Comparison of ENCODE assay signal across 9 cellular contexts in the genomic region with DNA sequence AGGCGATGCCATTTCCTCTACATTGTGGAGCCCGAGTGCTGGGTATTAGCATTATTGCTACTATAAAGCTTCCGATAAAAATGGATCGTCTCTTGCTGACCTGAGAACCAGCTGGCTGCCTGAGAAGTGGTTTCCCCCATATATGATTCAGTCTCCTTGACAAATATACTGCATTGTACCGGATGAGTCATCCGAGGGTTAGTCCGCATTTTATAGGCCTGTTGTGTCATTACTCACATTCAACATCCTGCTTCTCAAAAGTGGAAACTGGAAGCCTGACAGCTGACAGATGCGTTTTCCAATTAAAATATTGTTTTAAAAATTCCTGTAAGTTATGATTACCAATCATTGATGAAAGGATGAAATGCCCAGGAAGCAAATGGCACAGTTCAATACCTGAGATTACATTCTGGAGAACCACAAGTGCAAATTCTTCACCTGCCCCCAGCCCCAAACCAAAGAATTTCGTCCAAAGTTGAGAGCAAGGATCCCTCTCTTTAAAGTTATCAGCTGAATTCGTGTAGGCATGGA.
DNase-seq lines count a peak whose midpoint lies in the region; ATAC-seq and TF ChIP-seq lines count a peak whose summit lies in the region.
"Had no signal": no experiment of that assay in that cellular context is flagged by ENCODE, and none has a peak within 500 bp of the region (broad histone marks: within the 10 kb centered on the region; RNA-seq: fewer than 3 reads in every experiment).

No MANE protein-coding gene starts in this region.

- H3K4me2 ChIP-seq in Karpas-422 (ENCODE audit: low read depth, low read length, poor library complexity, severe bottlenecking) (no peak overlapping the region), SU-DHL-6 (ENCODE audit: low read depth, low read length, poor library complexity, severe bottlenecking) (peak overlapping the region; percentile 84), smooth muscle cell (peak overlapping the region; percentile 86)

- H3F3A ChIP-seq in SU-DHL-6 (ENCODE audit: insufficient read depth) (peaks cover 82% of the 10 kb centered on the region), smooth muscle cell (ENCODE audit: low read depth) (peaks cover 25% of the 10 kb centered on the region)

- H3K4me1 ChIP-seq in Karpas-422 (ENCODE audit: low read length): peaks cover 73% of the 10 kb centered on the region
- H3K4me1 ChIP-seq in smooth muscle cell (ENCODE audit: low read depth): peaks cover 50% of the 10 kb centered on the region

- TF ChIP-seq CTCF in SU-DHL-6 (IDR thresholded peaks at IDR 0.05; ENCODE audit: insufficient read depth, low read length, poor library complexity, severe bottlenecking) (no peak), fibroblast of pulmonary artery (IDR thresholded peaks at IDR 0.05; ENCODE audit: low read length, missing control alignments) (no peak), smooth muscle cell (IDR thresholded peaks at IDR 0.05; ENCODE audit: borderline replicate concordance, insufficient read depth, poor library complexity, severe bottlenecking) (no peak)

- H3K36me3 ChIP-seq in Karpas-422 (ENCODE audit: insufficient read depth, low read length) (no peaks in the 10 kb centered on the region), SU-DHL-6 (ENCODE audit: low read length) (no peaks in the 10 kb centered on the region), smooth muscle cell (ENCODE audit: low read depth) (no peaks in the 10 kb centered on the region)
- H3K36me3 ChIP-seq: right lobe of liver had no signal

- 7% methylated on average over 10 of the region's 10 CpGs for WGBS in smooth muscle cell (ENCODE audit: low lambda C conversion rate)

- no peaks in the 10 kb centered on the region for H3K79me2 ChIP-seq in Karpas-422 (ENCODE audit: low read length)
- peaks cover 87% of the 10 kb centered on the region for H3K79me2 ChIP-seq in SU-DHL-6 (ENCODE audit: insufficient read depth, low read length)
- peaks cover 80% of the 10 kb centered on the region for H3K79me2 ChIP-seq in smooth muscle cell (ENCODE audit: low read depth)

- H2AFZ ChIP-seq in Karpas-422 (ENCODE audit: low read length) (no peak overlapping the region), SU-DHL-6 (ENCODE audit: low read depth, low read length, severe bottlenecking) (no peak overlapping the region), smooth muscle cell (ENCODE audit: low read depth) (no peak overlapping the region)

- no peak overlapping the region for H3K27ac ChIP-seq in Karpas-422 (ENCODE audit: low read length)
- peak overlapping the region; percentile 93 for H3K27ac ChIP-seq in SU-DHL-6 (ENCODE audit: low read depth, low read length)
- H3K27ac ChIP-seq in smooth muscle cell (ENCODE audit: low read depth): peak overlapping the region; percentile 96

- H3K9me2 ChIP-seq in Karpas-422 (replicated peaks; ENCODE audit: insufficient read depth, low read length) (no peaks in the 10 kb centered on the region), SU-DHL-6 (replicated peaks; ENCODE audit: insufficient read depth, low read length) (no peaks in the 10 kb centered on the region)

- H4K20me1 ChIP-seq in Karpas-422 (ENCODE audit: insufficient read depth, low read depth, low read length): peaks cover 70% of the 10 kb centered on the region
- no peaks in the 10 kb centered on the region for H4K20me1 ChIP-seq in SU-DHL-6 (ENCODE audit: low read depth, low read length)
- peaks cover 63% of the 10 kb centered on the region for H4K20me1 ChIP-seq in smooth muscle cell (ENCODE audit: low read depth)

- H3K27me3 ChIP-seq in Karpas-422 (ENCODE audit: low read length): no peaks in the 10 kb centered on the region
- no peaks in the 10 kb centered on the region for H3K27me3 ChIP-seq in SU-DHL-6 (ENCODE audit: low read length)
- H3K27me3 ChIP-seq in smooth muscle cell (ENCODE audit: low read depth): no peaks in the 10 kb centered on the region
- H3K27me3 ChIP-seq: right lobe of liver had no signal

- H3K4me3 ChIP-seq in Karpas-422 (ENCODE audit: low read length): no peak overlapping the region
- peak overlapping the region; percentile 63 for H3K4me3 ChIP-seq in SU-DHL-6 (ENCODE audit: insufficient read depth, low read length, poor library complexity, severe bottlenecking)
- H3K4me3 ChIP-seq in fibroblast of pulmonary artery (replicated peaks; ENCODE audit: low read depth, low read length): peak overlapping the region; percentile 30
- peak overlapping the region; percentile 33 for H3K4me3 ChIP-seq in smooth muscle cell
- H3K4me3 ChIP-seq: right lobe of liver had no signal

- ATAC-seq in GM19455 (IDR thresholded peaks at IDR 0.05; ENCODE audit: unreplicated experiment): peak; percentile 56

- peak; percentile 92 for DNase-seq in COLO829 (ENCODE audit: low spot score)
- DNase-seq in Karpas-422: peak; percentile 63
- DNase-seq in fibroblast of pulmonary artery (ENCODE audit: low read depth): peak; percentile 96
- no peak for DNase-seq in smooth muscle cell (lab: John Stamatoyannopoulos, UW; ENCODE audit: unreplicated experiment)
- DNase-seq in pons (ENCODE audit: low spot score): no peak
- no peak for DNase-seq in 8988T
- DNase-seq: right lobe of liver had no signal

- H3K9ac ChIP-seq in Karpas-422 (ENCODE audit: low read length): no peak overlapping the region
- H3K9ac ChIP-seq in SU-DHL-6 (ENCODE audit: low read length): peak overlapping the region; percentile 59
- H3K9ac ChIP-seq in smooth muscle cell (ENCODE audit: low read depth): peak overlapping the region; percentile 80

- H3K9me3 ChIP-seq in Karpas-422 (ENCODE audit: low read length) (no peaks in the 10 kb centered on the region), SU-DHL-6 (ENCODE audit: insufficient read depth, low read length) (no peaks in the 10 kb centered on the region), smooth muscle cell (replicated peaks; ENCODE audit: low read depth) (no peaks in the 10 kb centered on the region)
- H3K9me3 ChIP-seq: right lobe of liver had no signal

Comparison
In these comparisons a context has a peak if more than half of its experiments do, and no peak if none do; other contexts are left out.
1. DNase-seq: peak in COLO829 (single experiment), Karpas-422 (single experiment) and fibroblast of pulmonary artery (single experiment); none in smooth muscle cell (single experiment), pons (single experiment) and 8988T (single experiment).